Comparison of ENCODE assay signal across 1 cellular context in genomic region chr3:42855547-42856380, GRCh38.
TF ChIP-seq lines count a peak whose summit lies in the region.

No MANE protein-coding gene starts in this region.

TF ChIP-seq in HepG2, 621 proteins besides CTCF, POLR2A, EP300 and RAD21 (continued from another document and continues in another):
- TF ChIP-seq NFE2L1 (CRISPR knock-in tag; IDR thresholded peaks at IDR 0.05; ENCODE audit: borderline replicate concordance) = no peak
- peak; percentile 41 for TF ChIP-seq ZFP91 (CRISPR knock-in tag; IDR thresholded peaks at IDR 0.05; ENCODE audit: borderline replicate concordance)
- TF ChIP-seq HOXA5 (CRISPR knock-in tag; IDR thresholded peaks at IDR 0.05) = peak; percentile 18; the same call in 1 of the 2 replicates
- TF ChIP-seq DNMT1 (CRISPR knock-in tag; IDR thresholded peaks at IDR 0.05) = 0 out of 2 replicates have a peak, but pooled peaks have one; percentile 47
- TF ChIP-seq ZNF563 (CRISPR knock-in tag; IDR thresholded peaks at IDR 0.05) = 0 out of 2 replicates have a peak, but pooled peaks have one; percentile 48
- TF ChIP-seq ZFP1 (CRISPR knock-in tag; IDR thresholded peaks at IDR 0.05) = peak; percentile 77
- TF ChIP-seq ESRRA (CRISPR knock-in tag; IDR thresholded peaks at IDR 0.05; ENCODE audit: low read depth) = peak; percentile 74; the same call in 1 of the 2 replicates
- peak; percentile 75; the same call in 1 of the 2 replicates for TF ChIP-seq CSRNP1 (CRISPR knock-in tag; IDR thresholded peaks at IDR 0.05)
- TF ChIP-seq IRX3 (CRISPR knock-in tag; IDR thresholded peaks at IDR 0.05; ENCODE audit: borderline replicate concordance, low read depth) = no peak
- no peak for TF ChIP-seq NONO (IDR thresholded peaks at IDR 0.05)
- TF ChIP-seq NONO (CRISPR knock-in tag; conservative IDR thresholded peaks at IDR 0.05) = no peak
- TF ChIP-seq ATF2 (CRISPR knock-in tag; IDR thresholded peaks at IDR 0.05) = peak; percentile 84
- TF ChIP-seq SMC3 (IDR thresholded peaks at IDR 0.05; ENCODE audit: low read length) = peak; percentile 36; the same call in 1 of the 2 replicates
- no peak for TF ChIP-seq ZNF629 (CRISPR knock-in tag; conservative IDR thresholded peaks at IDR 0.05)
- TF ChIP-seq DPF2 (CRISPR knock-in tag; IDR thresholded peaks at IDR 0.05; ENCODE audit: borderline replicate concordance, low read depth) = peak; percentile 86
- 0 out of 2 replicates have a peak, but pooled peaks have one; percentile 4 for TF ChIP-seq ZNF605 (CRISPR knock-in tag; IDR thresholded peaks at IDR 0.05)
- no peak for TF ChIP-seq ZNF883 (CRISPR knock-in tag; IDR thresholded peaks at IDR 0.05; ENCODE audit: not compliant biosample characterization)
- peak; percentile 91 for TF ChIP-seq BCL6 (CRISPR knock-in tag; IDR thresholded peaks at IDR 0.05)
- peak; percentile 10; the same call in 1 of the 2 replicates for TF ChIP-seq ZNF567 (CRISPR knock-in tag; IDR thresholded peaks at IDR 0.05; ENCODE audit: borderline replicate concordance)
- TF ChIP-seq RORA (CRISPR knock-in tag; IDR thresholded peaks at IDR 0.05) = 0 out of 2 replicates have a peak, but pooled peaks have one; percentile 75
- TF ChIP-seq ZNF230 (CRISPR knock-in tag; IDR thresholded peaks at IDR 0.05) = no peak; the same call in 1 of the 2 replicates
- peak; percentile 90 for TF ChIP-seq FOXO1 (CRISPR knock-in tag; IDR thresholded peaks at IDR 0.05)
- peak; percentile 94 for TF ChIP-seq GATA4 (IDR thresholded peaks at IDR 0.05; ENCODE audit: borderline replicate concordance, low read depth)
- TF ChIP-seq FOXO4 (CRISPR knock-in tag; conservative IDR thresholded peaks at IDR 0.05) = no peak
- peak; percentile 91 for TF ChIP-seq PRDM15 (CRISPR knock-in tag; IDR thresholded peaks at IDR 0.05)
- TF ChIP-seq ZNF350 (CRISPR knock-in tag; IDR thresholded peaks at IDR 0.05; ENCODE audit: borderline replicate concordance, low read depth) = peak; percentile 18; the same call in 1 of the 2 replicates
- no peak for TF ChIP-seq SP1 (IDR thresholded peaks at IDR 0.05)
- TF ChIP-seq SP1 (CRISPR knock-in tag; IDR thresholded peaks at IDR 0.05) = 0 out of 2 replicates have a peak, but pooled peaks have one; percentile 4
- peak; percentile 69; the same call in 1 of the 2 replicates for TF ChIP-seq ATF3 (CRISPR knock-in tag; IDR thresholded peaks at IDR 0.05)
- 0 out of 2 replicates have a peak, but pooled peaks have one; percentile 21 for TF ChIP-seq MAFF (IDR thresholded peaks at IDR 0.05; ENCODE audit: low read depth, low read length)
- peak; percentile 56 for TF ChIP-seq ZFY (CRISPR knock-in tag; IDR thresholded peaks at IDR 0.05)
- no peak for TF ChIP-seq ZNF24 (IDR thresholded peaks at IDR 0.05)
- TF ChIP-seq HMGXB4 (CRISPR knock-in tag; IDR thresholded peaks at IDR 0.05; ENCODE audit: borderline replicate concordance in 1 of 2, low read depth in 1 of 2) = 0 out of 4 replicates have a peak, but pooled peaks of 1 of the 2 experiments have one; percentile 27
- TF ChIP-seq ZNF816 (CRISPR knock-in tag; IDR thresholded peaks at IDR 0.05; ENCODE audit: borderline replicate concordance) = peak; percentile 69; the same call in 1 of the 2 replicates
- TF ChIP-seq CEBPB (IDR thresholded peaks at IDR 0.05; ENCODE audit: borderline replicate concordance, low read depth, low read length) = peak; percentile 95
- TF ChIP-seq ZSCAN29 (CRISPR knock-in tag; conservative IDR thresholded peaks at IDR 0.05) = peak; percentile 87; the same call in 1 of the 2 replicates
- TF ChIP-seq GABPB1 (CRISPR knock-in tag; IDR thresholded peaks at IDR 0.05) = peak; percentile 49; the same call in 1 of the 2 replicates
- TF ChIP-seq FOXA1 (IDR thresholded peaks at IDR 0.05) = peak; percentile 72
- peak; percentile 79 for TF ChIP-seq FOXA1 (CRISPR knock-in tag; IDR thresholded peaks at IDR 0.05)
- TF ChIP-seq THAP11 (CRISPR knock-in tag; IDR thresholded peaks at IDR 0.05) = peak; percentile 61
- no peak for TF ChIP-seq ELK4 (CRISPR knock-in tag; IDR thresholded peaks at IDR 0.05; ENCODE audit: borderline replicate concordance)
- TF ChIP-seq AKNA (CRISPR knock-in tag; IDR thresholded peaks at IDR 0.05; ENCODE audit: borderline replicate concordance) = no peak
